Comparison of ENCODE assay signal across 14 cellular contexts in the genomic region with DNA sequence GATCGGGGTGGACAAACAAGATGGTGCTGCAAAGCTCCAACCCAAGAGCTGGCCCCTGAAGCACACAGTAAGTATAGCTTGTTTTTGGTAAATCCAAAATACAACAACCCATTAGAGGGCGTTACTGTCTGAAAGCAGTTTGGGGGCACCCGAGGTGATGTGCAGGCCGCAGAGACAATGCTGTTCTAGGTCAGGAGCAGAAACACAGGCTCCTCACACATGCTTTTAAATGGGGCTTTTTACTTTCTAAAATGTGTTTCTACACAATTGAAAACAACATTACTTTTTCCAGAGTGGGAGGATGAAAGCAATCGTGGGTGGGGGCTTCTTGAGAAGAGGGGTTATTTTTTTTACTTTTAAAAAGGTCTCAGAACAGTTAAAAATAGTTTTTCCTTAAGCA.
DNase-seq lines count a peak whose midpoint lies in the region; ATAC-seq, FAIRE-seq and TF ChIP-seq lines count a peak whose summit lies in the region.
"Had no signal": no experiment of that assay in that cellular context is flagged by ENCODE, and none has a peak within 500 bp of the region (broad histone marks: within the 10 kb centered on the region; RNA-seq: fewer than 3 reads in every experiment).

No MANE protein-coding gene starts in this region.

- no peaks in the 10 kb centered on the region for H3K4me1 ChIP-seq in transverse colon
- H3K4me1 ChIP-seq: esophagus squamous epithelium had no signal

- no peaks in the 10 kb centered on the region for H3K27me3 ChIP-seq in H7 (ENCODE audit: control insufficient read depth, insufficient read depth, low read length)
- H3K27me3 ChIP-seq in transverse colon = no peaks in the 10 kb centered on the region
- H3K27me3 ChIP-seq: esophagus squamous epithelium had no signal

- peaks cover 0 to 8% of the 10 kb centered on the region in 2 donors for H3K9me3 ChIP-seq in transverse colon

- peaks cover 8% of the 10 kb centered on the region for H3K9me3 Mint-ChIP-seq in activated CD4-positive, alpha-beta T cell treated with anti-CD3 and anti-CD28 coated beads for 36 hours (ENCODE audit: low read depth)
- no peaks in the 10 kb centered on the region for H3K9me3 Mint-ChIP-seq in activated naive CD8-positive, alpha-beta T cell (ENCODE audit: low read depth)
- H3K9me3 Mint-ChIP-seq: central memory CD8-positive, alpha-beta T cell; stimulated activated effector memory CD8-positive, alpha-beta T cell treated with anti-CD3 and anti-CD28 coated beads, Interleukin-12 subunit alpha, Interleukin-12 subunit beta, amount 100 ng/mL, for 72 hours had no signal

- peak overlapping the region; percentile 54 for H3K4me3 Mint-ChIP-seq in activated CD4-positive, alpha-beta T cell treated with anti-CD3 and anti-CD28 coated beads for 36 hours
- H3K4me3 Mint-ChIP-seq in activated naive CD8-positive, alpha-beta T cell = peak overlapping the region; percentile 70
- H3K4me3 Mint-ChIP-seq: stimulated activated effector memory CD8-positive, alpha-beta T cell treated with anti-CD3 and anti-CD28 coated beads, Interleukin-12 subunit alpha, Interleukin-12 subunit beta, amount 100 ng/mL, for 72 hours had no signal

- FAIRE-seq in HTR-8/SVneo (lab: Jason Lieb, UNC) = no peak

- ATAC-seq in activated CD4-positive, alpha-beta T cell treated with anti-CD3 and anti-CD28 coated beads for 36 hours = peak; percentile 52
- no peak for ATAC-seq in GM18498 (IDR thresholded peaks at IDR 0.05; ENCODE audit: unreplicated experiment)
- ATAC-seq in HG03342 (IDR thresholded peaks at IDR 0.05; ENCODE audit: unreplicated experiment) = no peak
- ATAC-seq: stimulated activated effector memory CD8-positive, alpha-beta T cell treated with anti-CD3 and anti-CD28 coated beads, Interleukin-12 subunit alpha, Interleukin-12 subunit beta, amount 100 ng/mL, for 72 hours had no signal

- peaks cover 71% of the 10 kb centered on the region for H3K4me1 Mint-ChIP-seq in activated CD4-positive, alpha-beta T cell treated with anti-CD3 and anti-CD28 coated beads for 36 hours
- H3K4me1 Mint-ChIP-seq in activated naive CD8-positive, alpha-beta T cell (ENCODE audit: low read depth) = peaks cover 68% of the 10 kb centered on the region

- 25 to 55% methylated on average over 2 to 5 of the region's 5 CpGs for WGBS in transverse colon (ENCODE audit: low coverage in 1 of 2), 2 donors

- H3K4me3 ChIP-seq in H7 (ENCODE audit: insufficient read depth, low read depth, low read length) (no peak overlapping the region), transverse colon (no peak overlapping the region)
- H3K4me3 ChIP-seq: esophagus squamous epithelium had no signal

- in situ Hi-C loops in transverse colon (cut with MboI; ENCODE audit: low pct_ligation_motif_present in 1 of 4, low pct_unique_long_range_greater_than_20kb in 1 of 4, low sequenced_read_pairs in 3 of 4) = no loop called here

- DNase-seq in H7 = peak; percentile 16
- DNase-seq in activated CD4-positive, alpha-beta T cell treated with anti-CD3 and anti-CD28 coated beads for 36 hours = peak; percentile 72
- peak; percentile 46 for DNase-seq in stimulated activated CD4-positive, alpha-beta T cell treated with anti-CD3 and anti-CD28 coated beads, Interleukin-4, amount 100 ng/mL, for 1 hour
- DNase-seq in transverse colon = no peak
- no peak for DNase-seq in HTR-8/SVneo (ENCODE audit: insufficient read length, low spot score)
- DNase-seq: COR-L47, esophagus squamous epithelium, NCI-H1092 treated with DMSO at 0.1 percent for 48 hours, NCI-H526 had no signal

- intact Hi-C loops in activated CD4-positive, alpha-beta T cell treated with anti-CD3 and anti-CD28 coated beads for 36 hours (cut with DNase I, micrococcal nuclease) = loop anchor here (10.0 kb wide), 2 partner anchors 214 to 324 kb away; no protein-coding TSS in a partner anchor
- intact Hi-C loops in transverse colon (cut with DNase I; ENCODE audit: low total_unique reads) = no loop called here

- POLR2A ChIA-PET in activated CD4-positive, alpha-beta T cell treated with anti-CD3 and anti-CD28 coated beads for 36 hours (lab: Charles Lee) = interaction anchor here (0.7 kb wide), 1 partner anchor 32 kb away, joined by 3 read pairs; no protein-coding TSS in a partner anchor

- H3K36me3 ChIP-seq in H7 (replicated peaks; ENCODE audit: control insufficient read depth, insufficient read depth, low read length) (no peaks in the 10 kb centered on the region), transverse colon (no peaks in the 10 kb centered on the region)
- H3K36me3 ChIP-seq: esophagus squamous epithelium had no signal

- TF ChIP-seq CTCF in transverse colon (IDR thresholded peaks at IDR 0.05) = no peak

- no peak for TF ChIP-seq POLR2A in transverse colon (IDR thresholded peaks at IDR 0.05)

- no peak for TF ChIP-seq EP300 in transverse colon (IDR thresholded peaks at IDR 0.05; ENCODE audit: low read depth)

- no peaks in the 10 kb centered on the region for H3K27me3 Mint-ChIP-seq in activated CD4-positive, alpha-beta T cell treated with anti-CD3 and anti-CD28 coated beads for 36 hours
- no peaks in the 10 kb centered on the region for H3K27me3 Mint-ChIP-seq in activated naive CD8-positive, alpha-beta T cell
- H3K27me3 Mint-ChIP-seq: central memory CD8-positive, alpha-beta T cell had no signal

- H3K27ac Mint-ChIP-seq in activated CD4-positive, alpha-beta T cell treated with anti-CD3 and anti-CD28 coated beads for 36 hours = peak overlapping the region; percentile 90
- H3K27ac Mint-ChIP-seq in activated naive CD8-positive, alpha-beta T cell = peak overlapping the region; percentile 87
- H3K27ac Mint-ChIP-seq: stimulated activated effector memory CD8-positive, alpha-beta T cell treated with anti-CD3 and anti-CD28 coated beads, Interleukin-12 subunit alpha, Interleukin-12 subunit beta, amount 100 ng/mL, for 72 hours had no signal

- peaks cover 8% of the 10 kb centered on the region for H3K36me3 Mint-ChIP-seq in activated CD4-positive, alpha-beta T cell treated with anti-CD3 and anti-CD28 coated beads for 36 hours (ENCODE audit: low read depth)
- H3K36me3 Mint-ChIP-seq in activated naive CD8-positive, alpha-beta T cell = peaks cover 3% of the 10 kb centered on the region

- H3K27ac ChIP-seq in transverse colon = no peak overlapping the region
- H3K27ac ChIP-seq: esophagus squamous epithelium had no signal

- CTCF ChIA-PET in activated CD4-positive, alpha-beta T cell treated with anti-CD3 and anti-CD28 coated beads for 36 hours (lab: Charles Lee) = interaction anchor here (1.2 to 1.7 kb wide), 5 partner anchors 13 to 369 kb away, joined by 3 to 7 read pairs (median 4); no protein-coding TSS in a partner anchor

Comparison
In these comparisons a context has a peak if more than half of its experiments do, and no peak if none do; other contexts are left out.
1. DNase-seq: peak in H7 (single experiment), activated CD4-positive, alpha-beta T cell treated with anti-CD3 and anti-CD28 coated beads for 36 hours (single experiment) and stimulated activated CD4-positive, alpha-beta T cell treated with anti-CD3 and anti-CD28 coated beads, Interleukin-4, amount 100 ng/mL, for 1 hour (single experiment); none in transverse colon (single experiment) and HTR-8/SVneo (single experiment).